ENCODE assay signal across 11 cellular contexts in the genomic region with DNA sequence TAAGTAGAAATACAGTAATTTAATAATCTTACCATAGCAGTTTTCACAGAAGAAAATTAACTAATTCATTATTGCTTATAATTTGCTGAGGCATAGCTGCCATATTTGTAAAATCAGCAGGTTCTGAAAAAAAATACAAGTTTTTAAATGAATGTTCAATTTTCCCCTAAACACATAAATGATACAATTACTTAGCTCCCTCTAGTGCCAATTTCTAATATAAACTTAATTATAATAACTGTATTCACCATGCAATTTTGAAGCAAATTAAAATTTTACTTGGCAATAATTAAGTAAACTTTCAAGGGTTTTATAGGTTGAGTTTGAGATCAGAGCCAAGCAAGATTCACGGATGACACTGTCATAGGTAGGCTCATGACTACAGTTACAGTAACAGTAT.
DNase-seq lines count a peak whose midpoint lies in the region; FAIRE-seq and TF ChIP-seq lines count a peak whose summit lies in the region.
"Had no signal": no experiment of that assay in that cellular context is flagged by ENCODE, and none has a peak within 500 bp of the region (broad histone marks: within the 10 kb centered on the region; RNA-seq: fewer than 3 reads in every experiment).

No MANE protein-coding gene starts in this region.

- BruUV-seq in A673 (replicated peaks; lab: Mats Ljungman, UMichigan) (no TSS peak), OCI-LY7 (replicated peaks; lab: Mats Ljungman, UMichigan) (no TSS peak)

- peak; percentile 67 for DNase-seq in A673 (ENCODE audit: low spot score)
- DNase-seq in H4 (ENCODE audit: low spot score): peak; percentile 7
- peak; percentile 6 for DNase-seq in OCI-LY7 (ENCODE audit: low spot score)
- DNase-seq in fibroblast of lung (ENCODE audit: low read depth in 2 of 2): peak; percentile 7 to 50
- no peak for DNase-seq in colonic mucosa
- DNase-seq in islet precursor cell: no peak
- DNase-seq in immature natural killer cell: no peak
- no peak for DNase-seq in kidney
- DNase-seq: stimulated activated CD4-positive, alpha-beta T cell treated with anti-CD3 and anti-CD28 coated beads, Interleukin-2, amount 100 ng/mL, for 48 hours had no signal

- H3K36me3 ChIP-seq in A673 (ENCODE audit: insufficient read depth, low read length, poor library complexity, severe bottlenecking): no peaks in the 10 kb centered on the region
- no peaks in the 10 kb centered on the region for H3K36me3 ChIP-seq in OCI-LY7 (ENCODE audit: insufficient read depth, low read length)
- H3K36me3 ChIP-seq in fibroblast of lung (ENCODE audit: control insufficient read depth, insufficient read depth, low read length): no peaks in the 10 kb centered on the region
- no peaks in the 10 kb centered on the region for H3K36me3 ChIP-seq in colonic mucosa
- H3K36me3 ChIP-seq in kidney (ENCODE audit: control insufficient read depth in 1 of 2, insufficient read depth in 2 of 2, low read length in 2 of 2): no peaks in the 10 kb centered on the region
- H3K36me3 ChIP-seq: SJSA1 had no signal

- H3K27ac ChIP-seq in A673 (ENCODE audit: low read depth, low read length, poor library complexity, severe bottlenecking) (no peak overlapping the region), OCI-LY7 (ENCODE audit: low read depth, low read length, poor library complexity, severe bottlenecking) (no peak overlapping the region), fibroblast of lung (ENCODE audit: insufficient read depth, low read length) (no peak overlapping the region), colonic mucosa (no peak overlapping the region), kidney (ENCODE audit: low read depth in 2 of 2, low read length in 2 of 2) (no peak overlapping the region)
- H3K27ac ChIP-seq: SJSA1 had no signal

- H3K4me1 Mint-ChIP-seq in immature natural killer cell: no peaks in the 10 kb centered on the region
- H3K4me1 Mint-ChIP-seq: activated naive CD4-positive, alpha-beta T cell treated with anti-CD3 and anti-CD28 coated beads, Interleukin-2, amount 50 U/mL, for 24 hours had no signal

- H3K4me2 ChIP-seq in OCI-LY7 (ENCODE audit: low read length): no peak overlapping the region
- H3K4me2 ChIP-seq in fibroblast of lung (ENCODE audit: extremely low read depth, insufficient read depth, low read length): no peak overlapping the region

- no peaks in the 10 kb centered on the region for H3K27me3 ChIP-seq in A673 (replicated peaks; ENCODE audit: insufficient read depth, low read depth, low read length, poor library complexity)
- no peaks in the 10 kb centered on the region for H3K27me3 ChIP-seq in fibroblast of lung (ENCODE audit: control insufficient read depth, insufficient read depth, low read length)
- H3K27me3 ChIP-seq in colonic mucosa: no peaks in the 10 kb centered on the region
- H3K27me3 ChIP-seq: SJSA1 had no signal

- H3K9ac ChIP-seq in fibroblast of lung (ENCODE audit: insufficient read depth, low read length): no peak overlapping the region
- H3K9ac ChIP-seq in colonic mucosa (ENCODE audit: low read depth in 2 of 2, low read length in 2 of 2): no peak overlapping the region
- no peak overlapping the region for H3K9ac ChIP-seq in kidney (ENCODE audit: low read length in 2 of 2)

- H3K79me2 ChIP-seq in OCI-LY7 (ENCODE audit: insufficient read depth, low read depth, low read length) (no peaks in the 10 kb centered on the region), fibroblast of lung (ENCODE audit: control insufficient read depth, insufficient read depth, low read length) (no peaks in the 10 kb centered on the region)

- no peaks in the 10 kb centered on the region for H3K9me3 ChIP-seq in A673 (ENCODE audit: low read depth, low read length, poor library complexity, severe bottlenecking)
- H3K9me3 ChIP-seq in OCI-LY7 (ENCODE audit: low read length): no peaks in the 10 kb centered on the region
- H3K9me3 ChIP-seq in fibroblast of lung (ENCODE audit: control insufficient read depth, insufficient read depth, low read depth, low read length): no peaks in the 10 kb centered on the region
- no peaks in the 10 kb centered on the region for H3K9me3 ChIP-seq in colonic mucosa
- no peaks in the 10 kb centered on the region for H3K9me3 ChIP-seq in kidney (ENCODE audit: control insufficient read depth in 1 of 2, low read length in 2 of 2)
- H3K9me3 ChIP-seq: SJSA1 had no signal

- POLR2A ChIA-PET in A673 (lab: Charles Lee; ENCODE audit: low non-redundant PET) (no interaction called here), OCI-LY7 (lab: Charles Lee) (no interaction called here)

- H3K4me3 ChIP-seq in A673 (ENCODE audit: low read depth, low read length, poor library complexity, severe bottlenecking) (no peak overlapping the region), OCI-LY7 (ENCODE audit: low read depth, low read length, poor library complexity, severe bottlenecking) (no peak overlapping the region), fibroblast of lung (replicated peaks in 1 of 4; ENCODE audit: control extremely low read depth in 1 of 4, insufficient read depth in 1 of 4, low read depth in 3 of 4, low read length in 4 of 4) (no peak overlapping the region), colonic mucosa (no peak overlapping the region), kidney (ENCODE audit: low read length in 2 of 2) (no peak overlapping the region)
- H3K4me3 ChIP-seq: SJSA1 had no signal

- no peaks in the 10 kb centered on the region for H4K20me1 ChIP-seq in OCI-LY7 (ENCODE audit: insufficient read depth, low read length)
- H4K20me1 ChIP-seq in fibroblast of lung (ENCODE audit: control insufficient read depth, extremely low read depth, insufficient read depth, low read length): no peaks in the 10 kb centered on the region

- no peak overlapping the region for H3K27ac Mint-ChIP-seq in immature natural killer cell
- H3K27ac Mint-ChIP-seq: activated naive CD4-positive, alpha-beta T cell treated with anti-CD3 and anti-CD28 coated beads, Interleukin-2, amount 50 U/mL, for 24 hours had no signal

- H3K9me3 Mint-ChIP-seq in immature natural killer cell: peaks cover 0 to 1% (median 0%) of the 10 kb centered on the region in 6 donors
- H3K9me3 Mint-ChIP-seq: activated naive CD4-positive, alpha-beta T cell treated with anti-CD3 and anti-CD28 coated beads, Interleukin-2, amount 50 U/mL, for 24 hours had no signal

- no peak overlapping the region for H3K4me3 Mint-ChIP-seq in immature natural killer cell
- H3K4me3 Mint-ChIP-seq: activated naive CD4-positive, alpha-beta T cell treated with anti-CD3 and anti-CD28 coated beads, Interleukin-2, amount 50 U/mL, for 24 hours had no signal

- no peaks in the 10 kb centered on the region for H3K9me2 ChIP-seq in OCI-LY7 (ENCODE audit: insufficient read depth, low read length)

- H3K27me3 Mint-ChIP-seq in immature natural killer cell (ENCODE audit: low read depth in 3 of 3): peaks cover 0 to 2% (median 2%) of the 10 kb centered on the region in 3 donors
- H3K27me3 Mint-ChIP-seq: activated naive CD4-positive, alpha-beta T cell treated with anti-CD3 and anti-CD28 coated beads, Interleukin-2, amount 50 U/mL, for 24 hours had no signal

- intact Hi-C loops in A673 (cut with micrococcal nuclease; ENCODE audit: unreplicated experiment) (loop anchor here (2.0 to 10.0 kb wide), 5 partner anchors 196 to 981 kb away; no protein-coding TSS in a partner anchor), OCI-LY7 (cut with micrococcal nuclease; ENCODE audit: unreplicated experiment) (no loop called here), colonic mucosa (cut with DNase I) (no loop called here), kidney (cut with DNase I) (no loop called here)

- H2AFZ ChIP-seq in OCI-LY7 (ENCODE audit: low read length) (no peak overlapping the region), fibroblast of lung (ENCODE audit: low read length) (no peak overlapping the region)

- FAIRE-seq in kidney (lab: Jason Lieb, UNC): no peak

- TF ChIP-seq CTCF in A673 (conservative IDR thresholded peaks at IDR 0.05; ENCODE audit: low read depth, low read length) (peak; percentile 58), OCI-LY7 (conservative IDR thresholded peaks at IDR 0.05; ENCODE audit: low read length) (peak; percentile 78), fibroblast of lung (conservative IDR thresholded peaks at IDR 0.05 in 1 of 2, IDR thresholded peaks at IDR 0.05 in 1 of 2; ENCODE audit: low read depth in 1 of 2, low read length in 2 of 2) (peak in 1 of 2 donors; percentile 11), colonic mucosa (IDR thresholded peaks at IDR 0.05) (no peak), kidney (IDR thresholded peaks at IDR 0.05; ENCODE audit: borderline replicate concordance, extremely low read depth, insufficient read depth) (no peak)

- H3K36me3 Mint-ChIP-seq in immature natural killer cell: no peaks in the 10 kb centered on the region
- H3K36me3 Mint-ChIP-seq: activated naive CD4-positive, alpha-beta T cell treated with anti-CD3 and anti-CD28 coated beads, Interleukin-2, amount 50 U/mL, for 24 hours had no signal

- H3K4me1 ChIP-seq in A673 (ENCODE audit: insufficient read depth, low read length, poor library complexity, severe bottlenecking) (peaks cover 10% of the 10 kb centered on the region), OCI-LY7 (ENCODE audit: insufficient read depth, low read length, poor library complexity, severe bottlenecking) (no peaks in the 10 kb centered on the region), fibroblast of lung (ENCODE audit: control insufficient read depth, extremely low read depth, insufficient read depth, low read length) (no peaks in the 10 kb centered on the region), colonic mucosa (no peaks in the 10 kb centered on the region), kidney (ENCODE audit: control insufficient read depth in 1 of 2, insufficient read depth in 1 of 2, low read depth in 1 of 2, low read length in 2 of 2) (no peaks in the 10 kb centered on the region)
- H3K4me1 ChIP-seq: SJSA1 had no signal

- CTCF ChIA-PET in A673 (lab: Charles Lee) (interaction anchor here (0.6 kb wide), 2 partner anchors 372 to 1971 kb away, joined by 4 to 5 read pairs; no protein-coding TSS in a partner anchor), OCI-LY7 (lab: Charles Lee; ENCODE audit: unreplicated experiment) (no interaction called here)

Comparison
In these comparisons a context has a peak if more than half of its experiments do, and no peak if none do; other contexts are left out.
1. DNase-seq: peak in A673 (single experiment), H4 (single experiment), OCI-LY7 (single experiment) and fibroblast of lung (2 of 2); none in colonic mucosa (single experiment), islet precursor cell (single experiment), immature natural killer cell (0 of 3) and kidney (single experiment).
2. CTCF ChIP-seq: peak in A673 (single experiment) and OCI-LY7 (single experiment); none in colonic mucosa (single experiment) and kidney (single experiment).